Comparison of ENCODE assay signal across 21 cellular contexts in genomic region chr1:184793967-184794366, GRCh38.
"Had no signal": no experiment of that assay in that cellular context is flagged by ENCODE, and none has a peak within 500 bp of the region (broad histone marks: within the 10 kb centered on the region; RNA-seq: fewer than 3 reads in every experiment).

No MANE protein-coding gene starts in this region.

- ATAC-seq: foreskin keratinocyte; left cardiac atrium; natural killer cell treated with Interleukin-12 subunit alpha and Interleukin-12 subunit beta and Interleukin-15 and Interleukin-18, amount 100 ng/mL, for 72 hours had no signal

- H3K27me3 ChIP-seq: colonic mucosa, foreskin keratinocyte, vagina had no signal

- H3K36me3 ChIP-seq: colonic mucosa, vagina had no signal

- DNase-seq: activated B cell treated with CpG ODN at 0.5 μM for 24 hours; activated CD4-positive, alpha-beta memory T cell treated with anti-CD3 and anti-CD28 coated beads for 36 hours; activated CD4-positive, alpha-beta T cell treated with anti-CD3 and anti-CD28 coated beads for 4 hours; activated naive CD4-positive, alpha-beta T cell treated with anti-CD3 and anti-CD28 coated beads for 36 hours; anterior cingulate cortex; colonic mucosa; endodermal cell; foreskin keratinocyte; glutamatergic neuron; hippocampal formation; left cardiac atrium; posterior cingulate gyrus; retina; trophoblast cell had no signal

- H3K4me3 Mint-ChIP-seq: activated B cell treated with CpG ODN at 0.5 μM for 24 hours; activated CD4-positive, alpha-beta memory T cell treated with anti-CD3 and anti-CD28 coated beads for 36 hours; activated naive CD4-positive, alpha-beta T cell treated with anti-CD3 and anti-CD28 coated beads for 36 hours; central memory CD8-positive, alpha-beta T cell; endodermal cell; mesothelial cell of epicardium; natural killer cell treated with Interleukin-12 subunit alpha and Interleukin-12 subunit beta and Interleukin-15 and Interleukin-18, amount 100 ng/mL, for 72 hours; stimulated activated naive CD8-positive, alpha-beta T cell treated with anti-CD3 and anti-CD28 coated beads, Interleukin-15, Interleukin-2, amounts not matched to agents 100 ng/mL and 50 ng/mL, for 24 hours had no signal

- H3K27ac Mint-ChIP-seq: activated B cell treated with CpG ODN at 0.5 μM for 24 hours; activated CD4-positive, alpha-beta memory T cell treated with anti-CD3 and anti-CD28 coated beads for 36 hours; activated naive CD4-positive, alpha-beta T cell treated with anti-CD3 and anti-CD28 coated beads for 36 hours; activated T-helper 2 cell treated with anti-CD3 and anti-CD28 coated beads, Interferon-gamma antibody, Interleukin-2, Interleukin-4, amounts not matched to agents 10 μg/mL and 5 μg/mL and 100 μg/mL, durations not matched to agents 14 hours and 24 hours and 36 hours; endodermal cell; mesothelial cell of epicardium; stimulated activated naive CD8-positive, alpha-beta T cell treated with anti-CD3 and anti-CD28 coated beads, Interleukin-15, Interleukin-2, amounts not matched to agents 100 ng/mL and 50 ng/mL, for 24 hours had no signal

- H3K9me3 ChIP-seq: colonic mucosa, vagina had no signal

- H3K4me1 Mint-ChIP-seq: activated B cell treated with CpG ODN at 0.5 μM for 24 hours; central memory CD8-positive, alpha-beta T cell had no signal

- H3K27me3 Mint-ChIP-seq: activated B cell treated with CpG ODN at 0.5 μM for 24 hours; activated CD4-positive, alpha-beta memory T cell treated with anti-CD3 and anti-CD28 coated beads for 36 hours; central memory CD8-positive, alpha-beta T cell; natural killer cell treated with Interleukin-12 subunit alpha and Interleukin-12 subunit beta and Interleukin-15 and Interleukin-18, amount 100 ng/mL, for 72 hours; stimulated activated naive CD8-positive, alpha-beta T cell treated with anti-CD3 and anti-CD28 coated beads, Interleukin-15, Interleukin-2, amounts not matched to agents 100 ng/mL and 50 ng/mL, for 24 hours had no signal

- H3K36me3 Mint-ChIP-seq: mesothelial cell of epicardium had no signal

- H3K4me3 ChIP-seq: colonic mucosa, lung, vagina had no signal

- H3K27ac ChIP-seq: vagina had no signal

- H3K9me3 Mint-ChIP-seq: activated B cell treated with CpG ODN at 0.5 μM for 24 hours; activated CD4-positive, alpha-beta memory T cell treated with anti-CD3 and anti-CD28 coated beads for 36 hours; activated naive CD4-positive, alpha-beta T cell treated with anti-CD3 and anti-CD28 coated beads for 36 hours; activated T-helper 2 cell treated with anti-CD3 and anti-CD28 coated beads, Interferon-gamma antibody, Interleukin-2, Interleukin-4, amounts not matched to agents 10 μg/mL and 5 μg/mL and 100 μg/mL, durations not matched to agents 14 hours and 24 hours and 36 hours; central memory CD8-positive, alpha-beta T cell; endodermal cell; mesothelial cell of epicardium; natural killer cell treated with Interleukin-12 subunit alpha and Interleukin-12 subunit beta and Interleukin-15 and Interleukin-18, amount 100 ng/mL, for 72 hours; stimulated activated naive CD8-positive, alpha-beta T cell treated with anti-CD3 and anti-CD28 coated beads, Interleukin-15, Interleukin-2, amounts not matched to agents 100 ng/mL and 50 ng/mL, for 24 hours had no signal
